In genomic region chr20:53555081-53555480, GRCh38 we compare ENCODE assay signal across 1 cellular context.
TF ChIP-seq lines count a peak whose summit lies in the region.

No MANE protein-coding gene starts in this region.

TF ChIP-seq in HepG2, 621 proteins besides CTCF, POLR2A, EP300 and RAD21:
- TF ChIP-seq RARA (CRISPR knock-in tag; IDR thresholded peaks at IDR 0.05) (0 out of 2 replicates have a peak, but pooled peaks have one; percentile 10), SP2 (CRISPR knock-in tag; IDR thresholded peaks at IDR 0.05) (no peak), SALL2 (CRISPR knock-in tag; IDR thresholded peaks at IDR 0.05) (no peak), HNF4A (CRISPR knock-in tag; IDR thresholded peaks at IDR 0.05) (peak; percentile 58; the same call in 1 of the 2 replicates), MYPOP (CRISPR knock-in tag; IDR thresholded peaks at IDR 0.05) (no peak), NR2F6 (IDR thresholded peaks at IDR 0.05) (peak; percentile 37), NR2F6 (CRISPR knock-in tag; IDR thresholded peaks at IDR 0.05) (0 out of 2 replicates have a peak, but pooled peaks have one; percentile 23), ZNF569 (CRISPR knock-in tag; IDR thresholded peaks at IDR 0.05; ENCODE audit: borderline replicate concordance) (no peak)
